ENCODE assay signal across 11 cellular contexts in genomic region chr3:158770254-158771017, GRCh38. TPM values are rescaled to one million over a fixed set of nuclear protein-coding genes. Genes with fewer than 3 reads are reported as not detected.
DNase-seq lines count a peak whose midpoint lies in the region; ATAC-seq, FAIRE-seq and TF ChIP-seq lines count a peak whose summit lies in the region.
"Had no signal": no experiment of that assay in that cellular context is flagged by ENCODE, and none has a peak within 500 bp of the region (broad histone marks: within the 10 kb centered on the region; RNA-seq: fewer than 3 reads in every experiment).

No MANE protein-coding gene starts in this region.

- intact Hi-C loops in right cardiac atrium (cut with DNase I): no loop called here
- intact Hi-C loops in left cardiac atrium (cut with DNase I): no loop called here
- intact Hi-C loops in K562 (cut with micrococcal nuclease): no loop called here
- intact Hi-C loops in uterus (cut with DNase I; ENCODE audit: low total_unique reads): no loop called here
- intact Hi-C loops in psoas muscle (cut with DNase I): no loop called here

- TF ChIP-seq POLR2A in K562 (conservative IDR thresholded peaks at IDR 0.05) (no peak), uterus (IDR thresholded peaks at IDR 0.05) (no peak)

- no peaks in the 10 kb centered on the region for H3K9me1 ChIP-seq in K562 (ENCODE audit: control insufficient read depth, insufficient read depth, low read length)

- no peaks in the 10 kb centered on the region for H3K27me3 ChIP-seq in right cardiac atrium (ENCODE audit: control insufficient read depth, insufficient read depth)
- H3K27me3 ChIP-seq in K562 (ENCODE audit: control insufficient read depth in 2 of 2, insufficient read depth in 2 of 2, low read length in 2 of 2): no peaks in the 10 kb centered on the region
- H3K27me3 ChIP-seq in uterus: no peaks in the 10 kb centered on the region
- no peaks in the 10 kb centered on the region for H3K27me3 ChIP-seq in psoas muscle (ENCODE audit: insufficient read depth in 3 of 3, low read length in 2 of 3)

- H3K36me3 ChIP-seq in K562 (ENCODE audit: control insufficient read depth, insufficient read depth, low read length) (no peaks in the 10 kb centered on the region; the same call in 2 of the 3 replicates), uterus (no peaks in the 10 kb centered on the region), psoas muscle (ENCODE audit: insufficient read depth in 1 of 2, low read depth in 1 of 2) (no peaks in the 10 kb centered on the region)

- CTCF ChIA-PET in K562 (lab: Yijun Ruan, JAX; ENCODE audit: low intra/inter-chr PET ratio): interaction anchor here (0.6 to 0.7 kb wide), 2 partner anchors 9 to 20 kb away, joined by 3 to 4 read pairs; no protein-coding TSS in a partner anchor

- no peak for TF ChIP-seq EP300 in K562 (IDR thresholded peaks at IDR 0.05; ENCODE audit: low read length)

- no peaks in the 10 kb centered on the region for H3K79me2 ChIP-seq in K562 (ENCODE audit: control insufficient read depth, insufficient read depth, low read length)

- in situ Hi-C loops in K562 (cut with MboI): no loop called here

- H4K20me1 ChIP-seq in K562 (replicated peaks; ENCODE audit: control insufficient read depth, insufficient read depth, low read length): no peaks in the 10 kb centered on the region

- WGBS in right cardiac atrium: 90% methylated on average over 10 of the region's 10 CpGs
- WGBS in K562 (ENCODE audit: insufficient coverage, low coverage, missing lambda C conversion rate): 61% methylated on average over 10 of the region's 10 CpGs
- 90 to 93% (median 91%) methylated on average over 10 of the region's 10 CpGs for WGBS in psoas muscle, 3 donors

- TF ChIP-seq CTCF in K562 (IDR thresholded peaks at IDR 0.05 in 2 of 3, conservative IDR thresholded peaks at IDR 0.05 in 1 of 3; ENCODE audit: insufficient read depth in 2 of 3, low read depth in 1 of 3, low read length in 3 of 3): no peak
- TF ChIP-seq CTCF in uterus (IDR thresholded peaks at IDR 0.05): no peak
- TF ChIP-seq CTCF in psoas muscle (IDR thresholded peaks at IDR 0.05): no peak

- H3K4me1 ChIP-seq in right cardiac atrium (ENCODE audit: control insufficient read depth, insufficient read depth, low read length) (peaks cover 11% of the 10 kb centered on the region), K562 (replicated peaks in 1 of 2; ENCODE audit: control insufficient read depth in 2 of 2, insufficient read depth in 2 of 2, low read length in 2 of 2) (peaks cover 13 to 52% of the 10 kb centered on the region in 2 experiments; a peak in 3 of 5 replicates), uterus (peaks cover 5 to 40% of the 10 kb centered on the region in 2 donors), psoas muscle (peaks cover 23% of the 10 kb centered on the region)

- POLR2A ChIA-PET in K562 (lab: Yijun Ruan, JAX): interaction anchor here (0.7 kb wide), 1 partner anchor 68 kb away, joined by 3 read pairs; no protein-coding TSS in a partner anchor

- H3K4me3 ChIP-seq in right cardiac atrium (ENCODE audit: low read length): no peak overlapping the region
- no peak overlapping the region for H3K4me3 ChIP-seq in K562
- no peak overlapping the region for H3K4me3 ChIP-seq in uterus
- H3K4me3 ChIP-seq in psoas muscle: no peak overlapping the region

- peak overlapping the region in 1 of 2 experiments; percentile 38; a peak in 2 of 4 replicates for H3K9ac ChIP-seq in K562 (ENCODE audit: insufficient read depth in 1 of 2, low read depth in 2 of 2, low read length in 2 of 2)

- peak overlapping the region; percentile 6 for H3K27ac ChIP-seq in right cardiac atrium (ENCODE audit: low read length)
- H3K27ac ChIP-seq in K562 (ENCODE audit: extremely low read depth, low read depth, low read length): 0 out of 3 replicates have a peak overlapping the region, but pooled peaks have one; percentile 9
- peak overlapping the region; percentile 71 to 77 for H3K27ac ChIP-seq in uterus
- H3K27ac ChIP-seq in psoas muscle: no peak overlapping the region
- H3K27ac ChIP-seq: HL-60 had no signal

- peak overlapping the region; percentile 5; the same call in 1 of the 2 replicates for H3K4me2 ChIP-seq in K562 (ENCODE audit: insufficient read depth, low read length)

- ATAC-seq in right cardiac atrium (no peak), left cardiac atrium (no peak), K562 (peak; percentile 33), psoas muscle (no peak)

- peak overlapping the region; percentile 66; the same call in 1 of the 2 replicates for H2AFZ ChIP-seq in K562 (ENCODE audit: low read depth, low read length)

- FAIRE-seq in K562 (lab: Jason Lieb, UNC): peak; percentile 64

- BruUV-seq in K562 (replicated peaks; lab: Mats Ljungman, UMichigan): no TSS peak

- no peaks in the 10 kb centered on the region for H3K9me3 ChIP-seq in right cardiac atrium (ENCODE audit: control insufficient read depth, low read length)
- no peaks in the 10 kb centered on the region for H3K9me3 ChIP-seq in K562 (replicated peaks; ENCODE audit: control insufficient read depth, insufficient read depth, low read depth, low read length)
- no peaks in the 10 kb centered on the region for H3K9me3 ChIP-seq in uterus
- no peaks in the 10 kb centered on the region for H3K9me3 ChIP-seq in psoas muscle

- no peak for DNase-seq in right cardiac atrium
- no peak for DNase-seq in left cardiac atrium
- DNase-seq in K562 (ENCODE audit: extremely low read depth in 1 of 4, low spot score in 3 of 4): peak in 3 of 4 experiments; percentile 22 to 59 (median 45)
- DNase-seq in kidney tubule cell (ENCODE audit: low spot score): peak; percentile 40
- DNase-seq in uterus: no peak
- no peak for DNase-seq in psoas muscle
- no peak for DNase-seq in stimulated activated CD4-positive, alpha-beta T cell treated with anti-CD3 and anti-CD28 coated beads, Interleukin-15, amount 100 ng/mL, for 24 hours
- no peak for DNase-seq in SHP77 (lab: John Stamatoyannopoulos, UW)
- DNase-seq: activated CD4-positive, alpha-beta T cell treated with anti-CD3 and anti-CD28 coated beads, Interleukin-2, amount 50 U/mL, for 1 hour; activated naive CD4-positive, alpha-beta T cell treated with Interleukin-2 at 50 U/mL for 16 hours had no signal

- TF ChIP-seq RAD21 in K562 (CRISPR knock-in tag; conservative IDR thresholded peaks at IDR 0.05 in 1 of 2, IDR thresholded peaks at IDR 0.05 in 1 of 2): no peak

TF ChIP-seq in K562, 482 proteins besides CTCF, POLR2A, EP300 and RAD21 (continues in another document):
- peak; percentile 50 for TF ChIP-seq C11orf30 (IDR thresholded peaks at IDR 0.05; ENCODE audit: low read depth)

RNA-seq across cellular contexts. Expression of gene MFSD1, which starts 31.4 kb away (rescaled TPM):
- 10 to 100 TPM; 33.7 to 50.8 (median 35.5) TPM for total RNA-seq in right cardiac atrium
- polyA plus RNA-seq in right cardiac atrium: 21.9 TPM
- total RNA-seq in left cardiac atrium: 10 to 100 TPM; 42.6 to 47.4 TPM
- total RNA-seq in K562 (2011; cell fraction: chromatin; rRNA removed; ENCODE audit: low replicate concordance): 33.7 and 51.7 TPM in 2 replicates
- 32.1 and 34.5 TPM in 2 replicates for total RNA-seq in K562 (2011; cell fraction: nucleolus; rRNA removed)
- 42.4 and 60.5 TPM in 2 replicates for total RNA-seq in K562 (2011; cell fraction: nucleoplasm; rRNA removed)
- total RNA-seq in K562 (2014; rRNA removed): 25.6 and 26.4 TPM in 2 replicates
- total RNA-seq in K562 (2014; rRNA removed; fragmentation: Illumina TruSeq; extraction: Trizol): 40.3 and 47.2 TPM in 2 replicates
- total RNA-seq in K562 (2015; rRNA removed; fragmentation: Illumina TruSeq; extraction: Trizol): 39.0 and 43.9 TPM in 2 replicates
- 28.6 and 31.2 TPM in 2 replicates for total RNA-seq in K562 (2021)
- 35.5 and 49.5 TPM in 2 replicates for polyA plus RNA-seq in K562 (2011; rRNA removed)
- polyA plus RNA-seq in K562 (2011; cell fraction: cytosol; rRNA removed): 26.6 and 51.5 TPM in 2 replicates
- polyA plus RNA-seq in K562 (2011; cell fraction: nucleus; rRNA removed): 22.9 and 31.5 TPM in 2 replicates
- polyA plus RNA-seq in K562 (2012): 21.6 and 28.0 TPM in 2 replicates
- 27.5 and 28.4 TPM in 2 replicates for polyA plus RNA-seq in K562 (2014; fragmentation: Illumina TruSeq; extraction: Trizol)
- 10 to 100 TPM in 1 of 2 experiments, 1 to 10 TPM in 1; 8.7 to 11.4 TPM for polyA plus RNA-seq in K562 (2014; fragmentation: Nextera tagmentation; extraction: Ambion mirVana)
- 31.3 and 33.4 TPM in 2 replicates for polyA plus RNA-seq in K562 (2014; rRNA removed)
- polyA minus RNA-seq in K562 (2011; rRNA and poly(A)+ RNA removed): 52.2 and 58.3 TPM in 2 replicates
- polyA minus RNA-seq in K562 (2011; cell fraction: cytosol; rRNA and poly(A)+ RNA removed): 19.7 and 24.4 TPM in 2 replicates
- polyA minus RNA-seq in K562 (2011; cell fraction: nucleus; rRNA and poly(A)+ RNA removed): 21.7 and 30.3 TPM in 2 replicates
- total RNA-seq in uterus: 100 to 1,000 TPM in 3 of 4 donors, 10 to 100 TPM in 1; 52.0 to 152 (median 104) TPM
- total RNA-seq in psoas muscle: 10 to 100 TPM; 10.6 to 19.6 (median 16.1) TPM
- 10 to 100 TPM; 13.0 to 29.6 (median 27.9) TPM for polyA plus RNA-seq in psoas muscle

RNA-seq across cellular contexts. Expression of gene RARRES1, which starts 38.2 kb away (rescaled TPM):
- 100 to 1,000 TPM in 1 of 4 donors, 10 to 100 TPM in 3; 32.1 to 149 (median 75.0) TPM for total RNA-seq in right cardiac atrium
- polyA plus RNA-seq in right cardiac atrium: 25.5 TPM
- 100 to 1,000 TPM in 1 of 2 donors, 10 to 100 TPM in 1; 44.8 to 117 TPM for total RNA-seq in left cardiac atrium
- total RNA-seq in K562 (2011; cell fraction: chromatin; rRNA removed; ENCODE audit: low replicate concordance): not detected in 2 replicates
- not detected in 2 replicates for total RNA-seq in K562 (2011; cell fraction: nucleolus; rRNA removed)
- total RNA-seq in K562 (2011; cell fraction: nucleoplasm; rRNA removed): not detected in 2 replicates
- total RNA-seq in K562 (2014; rRNA removed): not detected in 2 replicates
- total RNA-seq in K562 (2014; rRNA removed; fragmentation: Illumina TruSeq; extraction: Trizol): not detected in 2 replicates
- total RNA-seq in K562 (2015; rRNA removed; fragmentation: Illumina TruSeq; extraction: Trizol): not detected in 2 replicates
- total RNA-seq in K562 (2021): not detected in 2 replicates
- polyA plus RNA-seq in K562 (2011; rRNA removed): not detected in 2 replicates
- polyA plus RNA-seq in K562 (2011; cell fraction: cytosol; rRNA removed): not detected in 2 replicates
- not detected in 2 replicates for polyA plus RNA-seq in K562 (2011; cell fraction: nucleus; rRNA removed)
- not detected in 2 replicates for polyA plus RNA-seq in K562 (2012)
- polyA plus RNA-seq in K562 (2014; fragmentation: Illumina TruSeq; extraction: Trizol): not detected in 2 replicates
- polyA plus RNA-seq in K562 (2014; fragmentation: Nextera tagmentation; extraction: Ambion mirVana): not detected
- polyA plus RNA-seq in K562 (2014; rRNA removed): not detected in 2 replicates
- not detected in 2 replicates for polyA minus RNA-seq in K562 (2011; rRNA and poly(A)+ RNA removed)
- polyA minus RNA-seq in K562 (2011; cell fraction: cytosol; rRNA and poly(A)+ RNA removed): not detected in 2 replicates
- not detected in 2 replicates for polyA minus RNA-seq in K562 (2011; cell fraction: nucleus; rRNA and poly(A)+ RNA removed)
- total RNA-seq in uterus: 100 to 1,000 TPM in 1 of 4 donors, 10 to 100 TPM in 3; 12.8 to 398 (median 50.5) TPM
- 10 to 100 TPM in 1 of 4 donors, 1 to 10 TPM in 2, under 1 TPM in 1; 0.97 to 28.1 (median 5.8) TPM for total RNA-seq in psoas muscle
- polyA plus RNA-seq in psoas muscle: 1 to 10 TPM in 2 of 3 donors, under 1 TPM in 1; 0.69 to 6.2 (median 2.9) TPM

Comparison
In these comparisons a context has a peak if more than half of its experiments do, and no peak if none do; other contexts are left out.
1. DNase-seq: peak in K562 (3 of 4) and kidney tubule cell (single experiment); none in right cardiac atrium (0 of 3), left cardiac atrium (single experiment), uterus (0 of 2), psoas muscle (0 of 2), stimulated activated CD4-positive, alpha-beta T cell treated with anti-CD3 and anti-CD28 coated beads, Interleukin-15, amount 100 ng/mL, for 24 hours (single experiment) and SHP77 (0 of 2).